ENCODE assay signal across 25 cellular contexts in genomic region chr20:14544688-14545087, GRCh38.
"Had no signal": no experiment of that assay in that cellular context is flagged by ENCODE, and none has a peak within 500 bp of the region (broad histone marks: within the 10 kb centered on the region; RNA-seq: fewer than 3 reads in every experiment).

No MANE protein-coding gene starts in this region.

- ATAC-seq: stimulated activated naive CD8-positive, alpha-beta T cell treated with anti-CD3 and anti-CD28 coated beads, Interleukin-15, Interleukin-2, amounts not matched to agents 100 U/mL and 50 U/mL, for 24 hours had no signal

- H3K4me3 Mint-ChIP-seq: activated naive CD4-positive, alpha-beta T cell treated with anti-CD3 and anti-CD28 coated beads, Interleukin-2, amount 10 ng/mL, durations not matched to agents 7 days and 5 days; activated naive CD8-positive, alpha-beta T cell treated with anti-CD3 and anti-CD28 coated beads, Interleukin-2, amount 10 ng/mL, durations not matched to agents 7 days and 5 days; activated T-cell treated with anti-CD3 and anti-CD28 coated beads, Interleukin-2, amount 50 U/mL, for 24 hours; nephron; T-helper 1 cell treated with Interleukin-12 subunit alpha and Interleukin-12 subunit beta and Interleukin-4 antibody, amounts not matched to agents 30 μg/mL and 1 μg/mL, for 36 hours had no signal

- H3K9me3 ChIP-seq: esophagus squamous epithelium, testis, transverse colon, vagina had no signal

- H3K27me3 ChIP-seq: esophagus squamous epithelium, heart right ventricle, testis, transverse colon, vagina had no signal

- DNase-seq: activated CD4-positive, alpha-beta T cell treated with anti-CD3 and anti-CD28 coated beads for 4 hours; activated CD4-positive, alpha-beta T cell treated with anti-CD3 and anti-CD28 coated beads, Interleukin-2, amount 50 U/mL, for 48 hours; activated CD8-positive, alpha-beta memory T cell treated with anti-CD3 and anti-CD28 coated beads, Interleukin-2, amount 50 U/mL, for 48 hours; activated gamma-delta T cell; activated naive CD4-positive, alpha-beta T cell treated with anti-CD3 and anti-CD28 coated beads, Interleukin-2, amount 10 ng/mL, durations not matched to agents 7 days and 5 days; activated naive CD8-positive, alpha-beta T cell treated with anti-CD3 and anti-CD28 coated beads, Interleukin-2, amount 10 ng/mL, durations not matched to agents 7 days and 5 days; activated T-cell treated with anti-CD3 and anti-CD28 coated beads, Interleukin-2, amount 50 U/mL, for 24 hours; amniotic stem cell; central memory CD4-positive, alpha-beta T cell; effector CD8-positive, alpha-beta T cell; esophagus squamous epithelium; foreskin melanocyte; heart right ventricle; posterior cingulate gyrus; right cardiac atrium; stimulated activated CD4-positive, alpha-beta T cell treated with anti-CD3 and anti-CD28 coated beads, Interleukin-2, amount 100 ng/mL, for 48 hours; stimulated activated naive CD8-positive, alpha-beta T cell treated with anti-CD3 and anti-CD28 coated beads, Interleukin-15, Interleukin-2, amounts not matched to agents 100 U/mL and 50 U/mL, for 24 hours; T-helper 9 cell; testis; transverse colon had no signal

- H3K27ac Mint-ChIP-seq: activated naive CD4-positive, alpha-beta T cell treated with anti-CD3 and anti-CD28 coated beads, Interleukin-2, amount 10 ng/mL, durations not matched to agents 7 days and 5 days; activated naive CD8-positive, alpha-beta T cell treated with anti-CD3 and anti-CD28 coated beads, Interleukin-2, amount 10 ng/mL, durations not matched to agents 7 days and 5 days; activated T-cell treated with anti-CD3 and anti-CD28 coated beads, Interleukin-2, amount 50 U/mL, for 24 hours; nephron; T-helper 1 cell treated with Interleukin-12 subunit alpha and Interleukin-12 subunit beta and Interleukin-4 antibody, amounts not matched to agents 30 μg/mL and 1 μg/mL, for 36 hours had no signal

- H3K4me3 ChIP-seq: esophagus squamous epithelium, heart right ventricle, testis, transverse colon, vagina had no signal

- H3K27me3 Mint-ChIP-seq: activated naive CD4-positive, alpha-beta T cell treated with anti-CD3 and anti-CD28 coated beads, Interleukin-2, amount 10 ng/mL, durations not matched to agents 7 days and 5 days; activated naive CD8-positive, alpha-beta T cell treated with anti-CD3 and anti-CD28 coated beads, Interleukin-2, amount 10 ng/mL, durations not matched to agents 7 days and 5 days; activated T-cell treated with anti-CD3 and anti-CD28 coated beads, Interleukin-2, amount 50 U/mL, for 24 hours had no signal

- H3K36me3 ChIP-seq: esophagus squamous epithelium, heart right ventricle, transverse colon, vagina had no signal

- H3K4me1 Mint-ChIP-seq: activated naive CD4-positive, alpha-beta T cell treated with anti-CD3 and anti-CD28 coated beads, Interleukin-2, amount 10 ng/mL, durations not matched to agents 7 days and 5 days; activated naive CD8-positive, alpha-beta T cell treated with anti-CD3 and anti-CD28 coated beads, Interleukin-2, amount 10 ng/mL, durations not matched to agents 7 days and 5 days; nephron had no signal

- H3K27ac ChIP-seq: epithelial cell of prostate, esophagus squamous epithelium, heart right ventricle, testis, transverse colon, vagina, VCaP had no signal

- H3K4me1 ChIP-seq: esophagus squamous epithelium, heart right ventricle, testis, transverse colon, vagina had no signal

- H3K36me3 Mint-ChIP-seq: activated naive CD4-positive, alpha-beta T cell treated with anti-CD3 and anti-CD28 coated beads, Interleukin-2, amount 10 ng/mL, durations not matched to agents 7 days and 5 days; activated naive CD8-positive, alpha-beta T cell treated with anti-CD3 and anti-CD28 coated beads, Interleukin-2, amount 10 ng/mL, durations not matched to agents 7 days and 5 days had no signal

- H3K9me3 Mint-ChIP-seq: activated naive CD4-positive, alpha-beta T cell treated with anti-CD3 and anti-CD28 coated beads, Interleukin-2, amount 10 ng/mL, durations not matched to agents 7 days and 5 days; nephron had no signal
